ENCODE assay signal across 18 cellular contexts in genomic region chr10:80415734-80416281, GRCh38. TPM values are rescaled to one million over a fixed set of nuclear protein-coding genes. Genes with fewer than 3 reads are reported as not detected.
DNase-seq lines count a peak whose midpoint lies in the region; ATAC-seq and TF ChIP-seq lines count a peak whose summit lies in the region.
"Had no signal": no experiment of that assay in that cellular context is flagged by ENCODE, and none has a peak within 500 bp of the region (broad histone marks: within the 10 kb centered on the region; RNA-seq: fewer than 3 reads in every experiment).

No MANE protein-coding gene starts in this region.

- H3K4me1 Mint-ChIP-seq in nephron progenitor cell = peaks cover 98% of the 10 kb centered on the region

- DNase-seq in SK-N-SH = no peak
- peak; percentile 64 for DNase-seq in fibroblast of villous mesenchyme (ENCODE audit: low read depth)
- DNase-seq in nephron progenitor cell = no peak
- DNase-seq in testis = no peak
- DNase-seq in stimulated activated naive CD8-positive, alpha-beta T cell treated with anti-CD3 and anti-CD28 coated beads, Interleukin-15, Interleukin-2, amounts not matched to agents 100 U/mL and 50 U/mL, for 24 hours = no peak
- DNase-seq: activated CD4-positive, alpha-beta T cell treated with anti-CD3 and anti-CD28 coated beads for 48 hours; IMR-90; NCI-H2171; stimulated activated naive CD4-positive, alpha-beta T cell treated with Interleukin-2 at 50 U/mL for 16 hours; T1000 had no signal

- no peaks in the 10 kb centered on the region for H3K9me2 ChIP-seq in SK-N-SH

- no peak overlapping the region for H2AFZ ChIP-seq in SK-N-SH (ENCODE audit: low read depth)

- H3K36me3 Mint-ChIP-seq in nephron progenitor cell (ENCODE audit: low read depth) = peaks cover 15% of the 10 kb centered on the region

- peak overlapping the region in 1 of 2 experiments; percentile 61; a peak in 1 of 4 replicates for H3K27ac ChIP-seq in SK-N-SH (ENCODE audit: low read depth in 2 of 2, low read length in 1 of 2)
- H3K27ac ChIP-seq in testis = peak overlapping the region; percentile 82 to 89
- H3K27ac ChIP-seq: 22Rv1; BLaER1 treated with 17β-estradiol and CSF1 and Interleukin-3, amounts not matched to agents 10 nM and 100 nM had no signal

- H3K9me3 Mint-ChIP-seq in nephron progenitor cell = no peaks in the 10 kb centered on the region

- CTCF ChIA-PET in SK-N-SH (lab: Yijun Ruan, JAX) = interaction anchor here (2.7 kb wide), 1 partner anchor 28 kb away, joined by 12 read pairs; no protein-coding TSS in a partner anchor

- no peaks in the 10 kb centered on the region for H3K36me3 ChIP-seq in SK-N-SH (replicated peaks in 1 of 2; ENCODE audit: control insufficient read depth in 1 of 2, insufficient read depth in 2 of 2, low read length in 1 of 2)
- H3K36me3 ChIP-seq in testis (ENCODE audit: low read depth, missing control alignments) = no peaks in the 10 kb centered on the region

- TF ChIP-seq RAD21 in SK-N-SH (IDR thresholded peaks at IDR 0.05; ENCODE audit: low read length) = no peak

- ATAC-seq in SK-N-SH treated with all-trans-retinoic acid at 6 μM for 48 hours (no peak; the same call in 2 of the 3 replicates), HG03280 (IDR thresholded peaks at IDR 0.05; ENCODE audit: unreplicated experiment) (no peak), HG03354 (IDR thresholded peaks at IDR 0.05; ENCODE audit: poor library complexity, severe bottlenecking, unreplicated experiment) (no peak)
- ATAC-seq in stimulated activated naive CD8-positive, alpha-beta T cell treated with anti-CD3 and anti-CD28 coated beads, Interleukin-15, Interleukin-2, amounts not matched to agents 100 U/mL and 50 U/mL, for 24 hours = no peak

- H3K4me3 ChIP-seq in SK-N-SH (ENCODE audit: low read depth in 2 of 2, low read length in 1 of 2) (no peak overlapping the region), fibroblast of villous mesenchyme (ENCODE audit: low read depth, low read length) (no peak overlapping the region), testis (no peak overlapping the region)
- H3K4me3 ChIP-seq: BLaER1 treated with 17β-estradiol and CSF1 and Interleukin-3, amounts not matched to agents 10 nM and 100 nM had no signal

- intact Hi-C loops in testis (cut with DNase I; ENCODE audit: low total_unique reads) = no loop called here

- POLR2A ChIA-PET in SK-N-SH (lab: Yijun Ruan, JAX) = no interaction called here

- no peak for TF ChIP-seq POLR2A in testis (IDR thresholded peaks at IDR 0.05)

- peak overlapping the region; percentile 70 for H3K4me3 Mint-ChIP-seq in nephron progenitor cell

- H3K4me2 ChIP-seq in SK-N-SH = no peak overlapping the region

- H3K27me3 ChIP-seq in SK-N-SH (ENCODE audit: insufficient read depth) (no peaks in the 10 kb centered on the region), testis (no peaks in the 10 kb centered on the region)
- H3K27me3 ChIP-seq: BLaER1 treated with 17β-estradiol and CSF1 and Interleukin-3, amounts not matched to agents 10 nM and 100 nM had no signal

- H3K9me3 ChIP-seq in SK-N-SH (no peaks in the 10 kb centered on the region), testis (no peaks in the 10 kb centered on the region)
- H3K9me3 ChIP-seq: BLaER1 treated with 17β-estradiol and CSF1 and Interleukin-3, amounts not matched to agents 10 nM and 100 nM had no signal

- no peak overlapping the region for H3K9ac ChIP-seq in SK-N-SH
- H3K9ac ChIP-seq: BLaER1 treated with 17β-estradiol and CSF1 and Interleukin-3, amounts not matched to agents 10 nM and 100 nM had no signal

- no peaks in the 10 kb centered on the region for H3F3A ChIP-seq in SK-N-SH (replicated peaks; ENCODE audit: insufficient read depth)

- H3K4me1 ChIP-seq in SK-N-SH (ENCODE audit: control insufficient read depth in 1 of 2, insufficient read depth in 2 of 2, low read depth in 1 of 2, low read length in 1 of 2) (peaks cover 18 to 68% of the 10 kb centered on the region in 2 experiments; a peak in 3 of 4 replicates), testis (peaks cover 93% of the 10 kb centered on the region)

- TF ChIP-seq CTCF in SK-N-SH (IDR thresholded peaks at IDR 0.05) (no peak), fibroblast of villous mesenchyme (IDR thresholded peaks at IDR 0.05; ENCODE audit: insufficient read depth, low read depth, low read length) (no peak), nephron progenitor cell (IDR thresholded peaks at IDR 0.05) (no peak), testis (IDR thresholded peaks at IDR 0.05) (no peak)

- H3K27ac Mint-ChIP-seq in nephron progenitor cell = peak overlapping the region; percentile 98

- peak in 1 of 2 experiments; percentile 23; a peak in 1 of 4 replicates for TF ChIP-seq EP300 in SK-N-SH (IDR thresholded peaks at IDR 0.05; ENCODE audit: borderline replicate concordance in 1 of 2, low read depth in 1 of 2, low read length in 1 of 2)

- no peaks in the 10 kb centered on the region for H3K27me3 Mint-ChIP-seq in nephron progenitor cell (ENCODE audit: low read depth, poor library complexity)

- H3K79me2 ChIP-seq in SK-N-SH (ENCODE audit: insufficient read depth) = no peaks in the 10 kb centered on the region; the same call in 1 of the 2 replicates

- WGBS in SK-N-SH (ENCODE audit: low lambda C conversion rate) = 79% methylated on average over 2 of the region's 2 CpGs
- WGBS in testis, 2 donors = 58 to 75% methylated on average over 2 of the region's 2 CpGs

- no peaks in the 10 kb centered on the region for H4K20me1 ChIP-seq in SK-N-SH (ENCODE audit: insufficient read depth)

TF ChIP-seq in SK-N-SH, 30 proteins besides CTCF, POLR2A, EP300 and RAD21 (continues in another document):
- TF ChIP-seq FOSL2 (IDR thresholded peaks at IDR 0.05; ENCODE audit: borderline replicate concordance, low read depth) = no peak

TF ChIP-seq in SK-N-SH treated with all-trans-retinoic acid at 6 μM for 48 hours, 23 proteins besides CTCF, POLR2A, EP300 and RAD21 (continues in another document):
- TF ChIP-seq, protein P1, sequence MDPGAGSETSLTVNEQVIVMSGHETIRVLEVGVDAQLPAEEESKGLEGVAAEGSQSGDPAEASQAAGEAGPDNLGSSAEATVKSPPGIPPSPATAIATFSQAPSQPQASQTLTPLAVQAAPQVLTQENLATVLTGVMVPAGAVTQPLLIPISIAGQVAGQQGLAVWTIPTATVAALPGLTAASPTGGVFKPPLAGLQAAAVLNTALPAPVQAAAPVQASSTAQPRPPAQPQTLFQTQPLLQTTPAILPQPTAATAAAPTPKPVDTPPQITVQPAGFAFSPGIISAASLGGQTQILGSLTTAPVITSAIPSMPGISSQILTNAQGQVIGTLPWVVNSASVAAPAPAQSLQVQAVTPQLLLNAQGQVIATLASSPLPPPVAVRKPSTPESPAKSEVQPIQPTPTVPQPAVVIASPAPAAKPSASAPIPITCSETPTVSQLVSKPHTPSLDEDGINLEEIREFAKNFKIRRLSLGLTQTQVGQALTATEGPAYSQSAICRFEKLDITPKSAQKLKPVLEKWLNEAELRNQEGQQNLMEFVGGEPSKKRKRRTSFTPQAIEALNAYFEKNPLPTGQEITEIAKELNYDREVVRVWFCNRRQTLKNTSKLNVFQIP (CRISPR knock-in tag; IDR thresholded peaks at IDR 0.05; ENCODE audit: borderline replicate concordance, low read depth) = no peak
- TF ChIP-seq TOX (CRISPR knock-in tag; IDR thresholded peaks at IDR 0.05; ENCODE audit: borderline replicate concordance) = no peak
- TF ChIP-seq, protein P2, sequence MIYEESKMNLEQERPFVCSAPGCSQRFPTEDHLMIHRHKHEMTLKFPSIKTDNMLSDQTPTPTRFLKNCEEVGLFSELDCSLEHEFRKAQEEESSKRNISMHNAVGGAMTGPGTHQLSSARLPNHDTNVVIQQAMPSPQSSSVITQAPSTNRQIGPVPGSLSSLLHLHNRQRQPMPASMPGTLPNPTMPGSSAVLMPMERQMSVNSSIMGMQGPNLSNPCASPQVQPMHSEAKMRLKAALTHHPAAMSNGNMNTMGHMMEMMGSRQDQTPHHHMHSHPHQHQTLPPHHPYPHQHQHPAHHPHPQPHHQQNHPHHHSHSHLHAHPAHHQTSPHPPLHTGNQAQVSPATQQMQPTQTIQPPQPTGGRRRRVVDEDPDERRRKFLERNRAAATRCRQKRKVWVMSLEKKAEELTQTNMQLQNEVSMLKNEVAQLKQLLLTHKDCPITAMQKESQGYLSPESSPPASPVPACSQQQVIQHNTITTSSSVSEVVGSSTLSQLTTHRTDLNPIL (CRISPR knock-in tag; IDR thresholded peaks at IDR 0.05; ENCODE audit: low read depth) = no peak
- TF ChIP-seq TCF4 (CRISPR knock-in tag; IDR thresholded peaks at IDR 0.05; ENCODE audit: borderline replicate concordance) = no peak
- TF ChIP-seq RARB (CRISPR knock-in tag; IDR thresholded peaks at IDR 0.05) = no peak
- TF ChIP-seq BACH2 (CRISPR knock-in tag; IDR thresholded peaks at IDR 0.05; ENCODE audit: borderline replicate concordance) = no peak
- no peak for TF ChIP-seq ZFP30 (CRISPR knock-in tag; IDR thresholded peaks at IDR 0.05)
- no peak for TF ChIP-seq ZNF565 (CRISPR knock-in tag; conservative IDR thresholded peaks at IDR 0.05; ENCODE audit: low read depth)
- TF ChIP-seq CSDC2 (CRISPR knock-in tag; IDR thresholded peaks at IDR 0.05) = no peak
- no peak for TF ChIP-seq OSR1 (CRISPR knock-in tag; IDR thresholded peaks at IDR 0.05)
- no peak for TF ChIP-seq ARNTL (CRISPR knock-in tag; IDR thresholded peaks at IDR 0.05; ENCODE audit: borderline replicate concordance, low read depth)

RNA-seq across cellular contexts. Expression of gene PRXL2A, which starts 7.5 kb away (rescaled TPM):
- polyA plus RNA-seq in SK-N-SH (2012; rRNA removed) (14.0 and 15.6 TPM in 2 replicates), testis (ENCODE audit: insufficient read depth, low read depth, low replicate concordance) (106 TPM)
- polyA plus RNA-seq in SK-N-SH (2012; cell fraction: cytosol; rRNA removed) = 23.3 and 26.8 TPM in 2 replicates
- 4.5 and 4.6 TPM in 2 replicates for polyA plus RNA-seq in SK-N-SH (2012; cell fraction: nucleus; rRNA removed)
- total RNA-seq in fibroblast of villous mesenchyme (79.0 and 80.5 TPM in 2 replicates), testis (100 to 1,000 TPM; 102 to 104 TPM)

RNA-seq across cellular contexts. Expression of gene TSPAN14, which starts 38.3 kb away (rescaled TPM):
- polyA plus RNA-seq in SK-N-SH (2012; rRNA removed) (44.0 and 78.1 TPM in 2 replicates), testis (ENCODE audit: insufficient read depth, low read depth, low replicate concordance) (59.1 TPM)
- polyA plus RNA-seq in SK-N-SH (2012; cell fraction: cytosol; rRNA removed) = 42.5 and 64.1 TPM in 2 replicates
- polyA plus RNA-seq in SK-N-SH (2012; cell fraction: nucleus; rRNA removed) = 57.0 and 58.9 TPM in 2 replicates
- total RNA-seq in fibroblast of villous mesenchyme (39.0 and 51.4 TPM in 2 replicates), testis (10 to 100 TPM; 61.4 to 64.6 TPM)

RNA-seq across cellular contexts. Expression of gene DYDC2, which starts 59.2 kb away (rescaled TPM):
- polyA plus RNA-seq in SK-N-SH (2012; rRNA removed) = 0.08 and 0.10 TPM in 2 replicates
- polyA plus RNA-seq in SK-N-SH (2012; cell fraction: cytosol; rRNA removed) = 0.08 TPM in 2 replicates
- polyA plus RNA-seq in SK-N-SH (2012; cell fraction: nucleus; rRNA removed) = 0.04 TPM in 1 of 2 replicates, not detected in the other
- under 0.01 TPM in 1 of 2 replicates, not detected in the other for total RNA-seq in fibroblast of villous mesenchyme
- total RNA-seq in testis = 1 to 10 TPM; 1.8 to 4.5 TPM
- polyA plus RNA-seq in testis (ENCODE audit: insufficient read depth, low read depth, low replicate concordance) = 22.8 TPM
- total RNA-seq: IMR-90 had no signal
- polyA plus RNA-seq: IMR-90 had no signal

RNA-seq across cellular contexts. Expression of gene DYDC1, which starts 59.3 kb away (rescaled TPM):
- polyA plus RNA-seq in SK-N-SH (2012; rRNA removed) (not detected in 2 replicates), testis (ENCODE audit: insufficient read depth, low read depth, low replicate concordance) (207 TPM)
- not detected in 2 replicates for polyA plus RNA-seq in SK-N-SH (2012; cell fraction: cytosol; rRNA removed)
- polyA plus RNA-seq in SK-N-SH (2012; cell fraction: nucleus; rRNA removed) = not detected in 2 replicates
- total RNA-seq in fibroblast of villous mesenchyme (not detected in 2 replicates), testis (10 to 100 TPM; 47.5 to 72.5 TPM)
- total RNA-seq: cerebellum, IMR-90, lower leg skin had no signal
- polyA plus RNA-seq: IMR-90, neural cell had no signal
